ENCODE assay signal across 8 cellular contexts in the genomic region with DNA sequence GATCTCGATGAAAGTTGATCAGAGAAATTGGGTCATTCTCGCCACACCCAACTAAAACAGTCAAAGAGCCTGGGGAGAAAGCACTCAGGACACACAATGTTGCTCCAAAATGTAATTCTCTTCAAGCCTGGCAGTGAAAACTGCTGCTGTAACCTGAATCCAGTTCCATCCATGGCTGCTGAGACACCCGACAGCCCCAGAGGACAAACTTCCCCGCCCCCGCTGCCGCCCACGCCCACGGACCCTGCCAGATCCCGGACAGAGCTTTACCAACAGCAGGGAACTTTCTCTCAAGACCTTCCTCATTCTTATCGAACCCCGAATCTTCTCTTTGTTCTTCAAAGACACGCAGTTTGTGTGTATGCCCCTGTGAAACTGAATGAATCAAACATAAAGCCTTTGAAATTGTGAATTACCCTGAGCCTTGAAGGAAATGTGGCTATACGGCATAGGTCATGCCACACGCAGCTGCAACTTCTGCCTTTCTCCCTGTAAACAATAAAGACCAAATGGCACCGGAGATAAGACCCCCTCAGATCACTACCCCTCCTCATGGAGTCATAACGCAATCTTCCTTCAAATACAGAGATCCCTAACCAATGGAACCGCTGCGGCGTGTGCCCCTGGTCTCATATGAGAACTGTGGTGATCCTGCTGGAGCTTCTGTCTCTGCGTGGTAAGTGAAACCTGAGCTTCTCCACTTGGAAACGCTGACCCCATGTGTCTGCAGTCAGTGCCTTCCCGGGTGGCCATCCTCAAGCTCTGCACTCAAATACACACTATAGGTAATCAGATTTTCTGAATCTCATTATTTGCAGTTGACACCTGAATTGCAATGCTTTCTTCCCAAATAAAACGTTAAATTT. TPM values are rescaled to one million over a fixed set of nuclear protein-coding genes. Genes with fewer than 3 reads are reported as not detected.
DNase-seq lines count a peak whose midpoint lies in the region; ATAC-seq and TF ChIP-seq lines count a peak whose summit lies in the region.

No MANE protein-coding gene starts in this region.

- H2AFZ ChIP-seq in smooth muscle cell (ENCODE audit: low read depth) = peak overlapping the region; percentile 81

- peak overlapping the region; percentile 84 for H3K4me2 ChIP-seq in smooth muscle cell

- peak overlapping the region; percentile 49 for H3K4me3 ChIP-seq in CD8-positive, alpha-beta memory T cell (ENCODE audit: low read length)
- H3K4me3 ChIP-seq in right atrium auricular region (peak overlapping the region in 1 of 2 donors; percentile 4), smooth muscle cell (peak overlapping the region; percentile 34)

- H4K20me1 ChIP-seq in smooth muscle cell (ENCODE audit: low read depth) = no peaks in the 10 kb centered on the region

- H3K9ac ChIP-seq in smooth muscle cell (ENCODE audit: low read depth) = peak overlapping the region; percentile 28

- peak in 2 of 5 donors; percentile 2 to 19 for DNase-seq in CD8-positive, alpha-beta memory T cell
- DNase-seq in activated T-cell treated with anti-CD3 and anti-CD28 coated beads, Interleukin-2, amount 50 U/mL, for 48 hours = peak; percentile 25 to 31
- DNase-seq in right atrium auricular region (ENCODE audit: low spot score) (peak; percentile 63), smooth muscle cell (lab: John Stamatoyannopoulos, UW; ENCODE audit: unreplicated experiment) (no peak), NCI-H774 (lab: John Stamatoyannopoulos, UW) (no peak), GOT3 (lab: John Stamatoyannopoulos, UW) (no peak)

- H3K27ac Mint-ChIP-seq in CD8-positive, alpha-beta memory T cell = peak overlapping the region in 6 of 8 donors; percentile 0 to 68 (median 26)
- H3K27ac Mint-ChIP-seq in IgD-negative memory B cell = peak overlapping the region in 1 of 3 donors; percentile 27

- peaks cover 15% of the 10 kb centered on the region for H3K27me3 ChIP-seq in CD8-positive, alpha-beta memory T cell (ENCODE audit: insufficient read depth, low read length, poor library complexity, severe bottlenecking)
- H3K27me3 ChIP-seq in right atrium auricular region (no peaks in the 10 kb centered on the region), smooth muscle cell (ENCODE audit: low read depth) (no peaks in the 10 kb centered on the region)

- CTCF ChIA-PET in CD8-positive, alpha-beta memory T cell (lab: Charles Lee) = no interaction called here

- peak overlapping the region; percentile 28 to 89 (median 56) for H3K4me3 Mint-ChIP-seq in CD8-positive, alpha-beta memory T cell
- H3K4me3 Mint-ChIP-seq in IgD-negative memory B cell = peak overlapping the region; percentile 0 to 75 (median 64)

- no peak for ATAC-seq in GM18873 (IDR thresholded peaks at IDR 0.05; ENCODE audit: low FRiP score, unreplicated experiment)

- H3K27me3 Mint-ChIP-seq in CD8-positive, alpha-beta memory T cell = peaks cover 42 to 59% of the 10 kb centered on the region in 2 donors
- peaks cover 44% of the 10 kb centered on the region for H3K27me3 Mint-ChIP-seq in IgD-negative memory B cell

- peaks cover 0 to 5% (median 2%) of the 10 kb centered on the region in 3 donors for H3K36me3 Mint-ChIP-seq in CD8-positive, alpha-beta memory T cell
- H3K36me3 Mint-ChIP-seq in IgD-negative memory B cell = peaks cover 2% of the 10 kb centered on the region

- H3K27ac ChIP-seq in CD8-positive, alpha-beta memory T cell (ENCODE audit: low read depth, low read length) = no peak overlapping the region
- H3K27ac ChIP-seq in right atrium auricular region (no peak overlapping the region), smooth muscle cell (ENCODE audit: low read depth) (no peak overlapping the region)

- peaks cover 7% of the 10 kb centered on the region for H3K79me2 ChIP-seq in smooth muscle cell (ENCODE audit: low read depth)

- POLR2A ChIA-PET in CD8-positive, alpha-beta memory T cell (lab: Charles Lee) = no interaction called here

- peaks cover 17 to 29% (median 23%) of the 10 kb centered on the region in 3 donors for H3K4me1 Mint-ChIP-seq in CD8-positive, alpha-beta memory T cell
- peaks cover 6 to 17% (median 16%) of the 10 kb centered on the region in 3 donors for H3K4me1 Mint-ChIP-seq in IgD-negative memory B cell

- no peaks in the 10 kb centered on the region for H3K9me3 ChIP-seq in CD8-positive, alpha-beta memory T cell (ENCODE audit: low read length)
- H3K9me3 ChIP-seq in right atrium auricular region (no peaks in the 10 kb centered on the region), smooth muscle cell (replicated peaks; ENCODE audit: low read depth) (no peaks in the 10 kb centered on the region)

- 40% methylated on average over 23 of the region's 23 CpGs for WGBS in smooth muscle cell (ENCODE audit: low lambda C conversion rate)

- peaks cover 0 to 5% (median 2%) of the 10 kb centered on the region in 5 donors for H3K9me3 Mint-ChIP-seq in CD8-positive, alpha-beta memory T cell
- peaks cover 0 to 6% (median 0%) of the 10 kb centered on the region in 3 donors for H3K9me3 Mint-ChIP-seq in IgD-negative memory B cell

- H3F3A ChIP-seq in smooth muscle cell (ENCODE audit: low read depth) = no peaks in the 10 kb centered on the region

- H3K36me3 ChIP-seq in CD8-positive, alpha-beta memory T cell (ENCODE audit: insufficient read depth, low read length) = no peaks in the 10 kb centered on the region
- H3K36me3 ChIP-seq in right atrium auricular region (no peaks in the 10 kb centered on the region), smooth muscle cell (ENCODE audit: low read depth) (no peaks in the 10 kb centered on the region)

- no peak for TF ChIP-seq CTCF in right atrium auricular region (IDR thresholded peaks at IDR 0.05)
- no peak for TF ChIP-seq CTCF in smooth muscle cell (IDR thresholded peaks at IDR 0.05; ENCODE audit: borderline replicate concordance, insufficient read depth, poor library complexity, severe bottlenecking)

- H3K4me1 ChIP-seq in CD8-positive, alpha-beta memory T cell (ENCODE audit: insufficient read depth, low read length) = peaks cover 18% of the 10 kb centered on the region
- H3K4me1 ChIP-seq in right atrium auricular region (peaks cover 0 to 14% of the 10 kb centered on the region in 2 donors), smooth muscle cell (ENCODE audit: low read depth) (no peaks in the 10 kb centered on the region)

RNA-seq across cellular contexts. Expression of a gene that starts 4.8 kb away (rescaled TPM):
- total RNA-seq in CD8-positive, alpha-beta memory T cell = 100 to 1,000 TPM in 1 of 2 experiments, 10 to 100 TPM in 1; 97.2 to 110 TPM
- 36.6 TPM for polyA plus RNA-seq in CD8-positive, alpha-beta memory T cell
- polyA plus RNA-seq in IgD-negative memory B cell (21.7 TPM), smooth muscle cell (146 and 159 TPM in 2 replicates)
- total RNA-seq in right atrium auricular region (10 to 100 TPM; 70.0 to 73.7 TPM), smooth muscle cell (111 TPM in 2 replicates)

Comparison
In these comparisons a context has a peak if more than half of its experiments do, and no peak if none do; other contexts are left out.
1. DNase-seq: peak in activated T-cell treated with anti-CD3 and anti-CD28 coated beads, Interleukin-2, amount 50 U/mL, for 48 hours (2 of 2) and right atrium auricular region (single experiment); none in smooth muscle cell (single experiment), NCI-H774 (single experiment) and GOT3 (single experiment).